In the genomic region with DNA sequence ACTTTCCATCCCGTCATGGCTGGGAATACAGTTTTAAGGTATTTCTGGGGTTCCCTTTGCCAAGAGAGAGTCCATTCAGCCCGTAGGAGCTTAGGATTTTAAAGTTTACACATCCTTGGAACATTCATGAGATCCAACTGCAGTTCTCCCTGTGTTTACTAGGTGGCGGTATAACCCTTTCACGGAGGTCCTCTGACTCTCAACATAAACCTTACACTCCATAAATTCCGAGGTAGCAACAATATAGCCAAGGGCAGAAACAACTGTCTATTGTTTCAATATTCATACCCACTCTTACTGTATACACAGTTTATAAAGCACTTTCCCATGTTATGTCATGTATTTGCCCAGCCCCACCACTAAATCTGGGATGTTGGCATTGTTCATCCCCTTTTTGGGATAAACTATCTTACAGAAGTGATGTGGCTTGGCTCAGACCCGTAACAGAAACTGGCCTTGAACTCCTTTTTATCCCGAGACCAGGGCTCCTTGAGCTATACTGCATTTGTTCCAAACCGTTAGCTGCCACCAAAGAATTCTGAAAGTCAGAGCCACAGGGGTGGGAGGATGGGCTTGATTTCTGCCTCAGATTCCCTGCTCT, we compare ENCODE assay signal across 8 cellular contexts.
A peak's percentile ranks its signal among the peaks of the same experiment; 100 is the strongest.
DNase-seq lines count a peak whose midpoint lies in the region; ATAC-seq and TF ChIP-seq lines count a peak whose summit lies in the region.

No MANE protein-coding gene starts in this region.

- no peaks in the 10 kb centered on the region for H3K4me1 Mint-ChIP-seq in activated CD8-positive, alpha-beta memory T cell treated with anti-CD3 and anti-CD28 coated beads, Interleukin-2, amount 10 ng/mL, durations not matched to agents 7 days and 5 days

- no peak overlapping the region for H3K4me3 Mint-ChIP-seq in activated CD8-positive, alpha-beta memory T cell treated with anti-CD3 and anti-CD28 coated beads, Interleukin-2, amount 10 ng/mL, durations not matched to agents 7 days and 5 days

- WGBS in mammary epithelial cell (ENCODE audit: low coverage, missing lambda C conversion rate), result 8% methylated on average over 5 of the region's 8 CpGs

- ATAC-seq in activated CD8-positive, alpha-beta memory T cell treated with anti-CD3 and anti-CD28 coated beads, Interleukin-2, amount 10 ng/mL, durations not matched to agents 7 days and 5 days, result peak; percentile 55
- ATAC-seq in left lobe of liver (peak; percentile 91), GM21737 (IDR thresholded peaks at IDR 0.05; ENCODE audit: unreplicated experiment) (no peak)

- peaks cover 3% of the 10 kb centered on the region for H3K27me3 ChIP-seq in mammary epithelial cell (ENCODE audit: insufficient read depth, low read length)
- H3K27me3 ChIP-seq in uterus, result no peaks in the 10 kb centered on the region

- no peak overlapping the region for H3K27ac ChIP-seq in mammary epithelial cell (ENCODE audit: insufficient read depth, low read depth, low read length)
- no peak overlapping the region for H3K27ac ChIP-seq in uterus

- H3K79me2 ChIP-seq in mammary epithelial cell (ENCODE audit: insufficient read depth, low read length), result no peaks in the 10 kb centered on the region

- peak; percentile 94 to 97 for TF ChIP-seq CTCF in mammary epithelial cell (conservative IDR thresholded peaks at IDR 0.05 in 1 of 2, IDR thresholded peaks at IDR 0.05 in 1 of 2; ENCODE audit: extremely low read depth in 1 of 2, insufficient read depth in 1 of 2, low read depth in 1 of 2, low read length in 2 of 2)
- peak; percentile 64 to 77 (median 66) for TF ChIP-seq CTCF in uterus (IDR thresholded peaks at IDR 0.05)

- H2AFZ ChIP-seq in mammary epithelial cell (ENCODE audit: low read depth, low read length), result no peak overlapping the region

- no peaks in the 10 kb centered on the region for H3K9me3 ChIP-seq in mammary epithelial cell (replicated peaks; ENCODE audit: insufficient read depth, low read length)
- H3K9me3 ChIP-seq in uterus, result no peaks in the 10 kb centered on the region

- in situ Hi-C loops in mammary epithelial cell (cut with MboI; ENCODE audit: low sequenced_read_pairs in 2 of 2), result loop anchor here (5.0 kb wide), 2 partner anchors 261 to 266 kb away; no protein-coding TSS in a partner anchor

- no peak overlapping the region for H3K27ac Mint-ChIP-seq in activated CD8-positive, alpha-beta memory T cell treated with anti-CD3 and anti-CD28 coated beads, Interleukin-2, amount 10 ng/mL, durations not matched to agents 7 days and 5 days

- H3K4me3 ChIP-seq in mammary epithelial cell (replicated peaks in 1 of 3; ENCODE audit: insufficient read depth in 1 of 3, low read depth in 2 of 3, low read length in 3 of 3) (no peak overlapping the region), uterus (no peak overlapping the region)

- H3K36me3 ChIP-seq in mammary epithelial cell (ENCODE audit: insufficient read depth, low read length) (no peaks in the 10 kb centered on the region), uterus (no peaks in the 10 kb centered on the region)

- H3K4me2 ChIP-seq in mammary epithelial cell (ENCODE audit: insufficient read depth, low read depth, low read length), result no peak overlapping the region

- no peaks in the 10 kb centered on the region for H3K9me3 Mint-ChIP-seq in activated CD8-positive, alpha-beta memory T cell treated with anti-CD3 and anti-CD28 coated beads, Interleukin-2, amount 10 ng/mL, durations not matched to agents 7 days and 5 days (ENCODE audit: low read depth)

- no peaks in the 10 kb centered on the region for H3K4me1 ChIP-seq in mammary epithelial cell (ENCODE audit: insufficient read depth, low read length)
- H3K4me1 ChIP-seq in uterus, result no peaks in the 10 kb centered on the region

- TF ChIP-seq POLR2A in uterus (IDR thresholded peaks at IDR 0.05), result no peak

- H4K20me1 ChIP-seq in mammary epithelial cell (ENCODE audit: insufficient read depth, low read length), result no peaks in the 10 kb centered on the region

- H3K27me3 Mint-ChIP-seq in activated CD8-positive, alpha-beta memory T cell treated with anti-CD3 and anti-CD28 coated beads, Interleukin-2, amount 10 ng/mL, durations not matched to agents 7 days and 5 days, result peaks cover 28% of the 10 kb centered on the region

- DNase-seq in activated CD8-positive, alpha-beta memory T cell treated with anti-CD3 and anti-CD28 coated beads, Interleukin-2, amount 10 ng/mL, durations not matched to agents 7 days and 5 days, result no peak
- DNase-seq in activated CD8-positive, alpha-beta memory T cell treated with anti-CD3 and anti-CD28 coated beads, Interleukin-2, amount 50 U/mL, for 48 hours, result no peak
- peak; percentile 40 for DNase-seq in HPDE6-E6E7 (ENCODE audit: extremely low spot score)
- peak; percentile 29 for DNase-seq in NCI-H82 treated with DMSO at 0.1 percent for 48 hours (lab: John Stamatoyannopoulos, UW; ENCODE audit: unreplicated experiment)
- DNase-seq in mammary epithelial cell, result peak; percentile 44
- DNase-seq in left lobe of liver (ENCODE audit: low spot score), result no peak
- DNase-seq in uterus, result no peak

- intact Hi-C loops in mammary epithelial cell (cut with micrococcal nuclease) (loop anchor here (1.0 to 10.0 kb wide), 3 partner anchors 263 to 618 kb away; a partner anchor contains a TSS), uterus (cut with DNase I; ENCODE audit: low total_unique reads) (no loop called here)

- no TSS peak for BruUV-seq in mammary epithelial cell (replicated peaks; lab: Mats Ljungman, UMichigan)

- no peaks in the 10 kb centered on the region for H3K36me3 Mint-ChIP-seq in activated CD8-positive, alpha-beta memory T cell treated with anti-CD3 and anti-CD28 coated beads, Interleukin-2, amount 10 ng/mL, durations not matched to agents 7 days and 5 days

- H3K9ac ChIP-seq in mammary epithelial cell (ENCODE audit: insufficient read depth, low read length), result no peak overlapping the region

- CTCF ChIA-PET in activated CD8-positive, alpha-beta memory T cell treated with anti-CD3 and anti-CD28 coated beads, Interleukin-2, amount 10 ng/mL, durations not matched to agents 7 days and 5 days (lab: Charles Lee), result interaction anchor here (0.6 to 1.0 kb wide), 6 partner anchors 9 to 604 kb away, joined by 3 to 5 read pairs (median 3); no protein-coding TSS in a partner anchor
- CTCF ChIA-PET in mammary epithelial cell (lab: Charles Lee; ENCODE audit: low non-redundant PET), result interaction anchor here (0.5 to 0.7 kb wide), 8 partner anchors 110 to 1818 kb away, joined by 3 to 23 read pairs (median 5); no protein-coding TSS in a partner anchor

- dilution Hi-C loops in mammary epithelial cell (cut with HindIII; ENCODE audit: low sequenced_read_pairs), result no loop called here

Comparison
In these comparisons a context has a peak if more than half of its experiments do, and no peak if none do; other contexts are left out.
1. DNase-seq: peak in HPDE6-E6E7 (single experiment), NCI-H82 treated with DMSO at 0.1 percent for 48 hours (single experiment) and mammary epithelial cell (single experiment); none in activated CD8-positive, alpha-beta memory T cell treated with anti-CD3 and anti-CD28 coated beads, Interleukin-2, amount 10 ng/mL, durations not matched to agents 7 days and 5 days (single experiment), activated CD8-positive, alpha-beta memory T cell treated with anti-CD3 and anti-CD28 coated beads, Interleukin-2, amount 50 U/mL, for 48 hours (single experiment), left lobe of liver (single experiment) and uterus (0 of 2).